In the genomic region with DNA sequence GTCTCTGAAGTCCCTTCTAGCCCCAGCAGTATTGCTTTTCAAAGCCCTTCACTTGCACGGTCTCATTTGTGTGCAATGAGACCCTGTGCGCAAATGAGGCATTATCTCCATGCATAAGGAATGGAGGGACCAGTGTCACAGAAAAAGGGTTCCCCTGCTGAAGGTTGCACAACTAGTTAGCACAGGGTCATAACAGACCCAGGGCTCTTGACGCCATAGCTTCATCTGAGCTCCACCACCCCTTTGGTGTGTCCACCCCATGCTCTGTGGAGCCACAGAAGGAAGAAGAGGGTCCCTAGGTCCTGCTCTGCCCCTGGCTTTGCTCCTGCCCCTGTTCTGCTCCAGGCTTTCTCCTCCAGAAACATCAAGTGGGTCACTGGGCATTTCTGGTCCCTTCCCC, we compare ENCODE assay signal across 1 cellular context.
TF ChIP-seq lines count a peak whose summit lies in the region.

No MANE protein-coding gene starts in this region.

TF ChIP-seq in K562, 482 proteins besides CTCF, POLR2A, EP300 and RAD21:
- TF ChIP-seq, protein P1, sequence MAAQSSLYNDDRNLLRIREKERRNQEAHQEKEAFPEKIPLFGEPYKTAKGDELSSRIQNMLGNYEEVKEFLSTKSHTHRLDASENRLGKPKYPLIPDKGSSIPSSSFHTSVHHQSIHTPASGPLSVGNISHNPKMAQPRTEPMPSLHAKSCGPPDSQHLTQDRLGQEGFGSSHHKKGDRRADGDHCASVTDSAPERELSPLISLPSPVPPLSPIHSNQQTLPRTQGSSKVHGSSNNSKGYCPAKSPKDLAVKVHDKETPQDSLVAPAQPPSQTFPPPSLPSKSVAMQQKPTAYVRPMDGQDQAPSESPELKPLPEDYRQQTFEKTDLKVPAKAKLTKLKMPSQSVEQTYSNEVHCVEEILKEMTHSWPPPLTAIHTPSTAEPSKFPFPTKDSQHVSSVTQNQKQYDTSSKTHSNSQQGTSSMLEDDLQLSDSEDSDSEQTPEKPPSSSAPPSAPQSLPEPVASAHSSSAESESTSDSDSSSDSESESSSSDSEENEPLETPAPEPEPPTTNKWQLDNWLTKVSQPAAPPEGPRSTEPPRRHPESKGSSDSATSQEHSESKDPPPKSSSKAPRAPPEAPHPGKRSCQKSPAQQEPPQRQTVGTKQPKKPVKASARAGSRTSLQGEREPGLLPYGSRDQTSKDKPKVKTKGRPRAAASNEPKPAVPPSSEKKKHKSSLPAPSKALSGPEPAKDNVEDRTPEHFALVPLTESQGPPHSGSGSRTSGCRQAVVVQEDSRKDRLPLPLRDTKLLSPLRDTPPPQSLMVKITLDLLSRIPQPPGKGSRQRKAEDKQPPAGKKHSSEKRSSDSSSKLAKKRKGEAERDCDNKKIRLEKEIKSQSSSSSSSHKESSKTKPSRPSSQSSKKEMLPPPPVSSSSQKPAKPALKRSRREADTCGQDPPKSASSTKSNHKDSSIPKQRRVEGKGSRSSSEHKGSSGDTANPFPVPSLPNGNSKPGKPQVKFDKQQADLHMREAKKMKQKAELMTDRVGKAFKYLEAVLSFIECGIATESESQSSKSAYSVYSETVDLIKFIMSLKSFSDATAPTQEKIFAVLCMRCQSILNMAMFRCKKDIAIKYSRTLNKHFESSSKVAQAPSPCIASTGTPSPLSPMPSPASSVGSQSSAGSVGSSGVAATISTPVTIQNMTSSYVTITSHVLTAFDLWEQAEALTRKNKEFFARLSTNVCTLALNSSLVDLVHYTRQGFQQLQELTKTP (IDR thresholded peaks at IDR 0.05; ENCODE audit: low read depth in 1 of 2, partially characterized antibody in 2 of 2) = no peak
- TF ChIP-seq MAZ (CRISPR knock-in tag; conservative IDR thresholded peaks at IDR 0.05 in 1 of 2, IDR thresholded peaks at IDR 0.05 in 1 of 2) (0 out of 4 replicates have a peak, but pooled peaks of 1 of the 2 experiments have one; percentile 11), POLR2G (IDR thresholded peaks at IDR 0.05; ENCODE audit: low read depth, low read length) (0 out of 2 replicates have a peak, but pooled peaks have one; percentile 2), GTF2E2 (tag; IDR thresholded peaks at IDR 0.05) (no peak), MTA2 (IDR thresholded peaks at IDR 0.05; ENCODE audit: low read depth) (no peak), PHB (CRISPR knock-in tag; IDR thresholded peaks at IDR 0.05) (no peak), CEBPB (tag; IDR thresholded peaks at IDR 0.05) (peak; percentile 51; the same call in 1 of the 2 replicates), KAT2B (IDR thresholded peaks at IDR 0.05; ENCODE audit: low read depth, low read length) (no peak), CEBPG (CRISPR knock-in tag; IDR thresholded peaks at IDR 0.05) (peak; percentile 29; the same call in 1 of the 2 replicates), CEBPG (tag; conservative IDR thresholded peaks at IDR 0.05 in 1 of 2, IDR thresholded peaks at IDR 0.05 in 1 of 2) (no peak)
- TF ChIP-seq, protein P2, sequence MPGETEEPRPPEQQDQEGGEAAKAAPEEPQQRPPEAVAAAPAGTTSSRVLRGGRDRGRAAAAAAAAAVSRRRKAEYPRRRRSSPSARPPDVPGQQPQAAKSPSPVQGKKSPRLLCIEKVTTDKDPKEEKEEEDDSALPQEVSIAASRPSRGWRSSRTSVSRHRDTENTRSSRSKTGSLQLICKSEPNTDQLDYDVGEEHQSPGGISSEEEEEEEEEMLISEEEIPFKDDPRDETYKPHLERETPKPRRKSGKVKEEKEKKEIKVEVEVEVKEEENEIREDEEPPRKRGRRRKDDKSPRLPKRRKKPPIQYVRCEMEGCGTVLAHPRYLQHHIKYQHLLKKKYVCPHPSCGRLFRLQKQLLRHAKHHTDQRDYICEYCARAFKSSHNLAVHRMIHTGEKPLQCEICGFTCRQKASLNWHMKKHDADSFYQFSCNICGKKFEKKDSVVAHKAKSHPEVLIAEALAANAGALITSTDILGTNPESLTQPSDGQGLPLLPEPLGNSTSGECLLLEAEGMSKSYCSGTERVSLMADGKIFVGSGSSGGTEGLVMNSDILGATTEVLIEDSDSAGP (CRISPR knock-in tag; IDR thresholded peaks at IDR 0.05) = no peak
- TF ChIP-seq, protein P3, sequence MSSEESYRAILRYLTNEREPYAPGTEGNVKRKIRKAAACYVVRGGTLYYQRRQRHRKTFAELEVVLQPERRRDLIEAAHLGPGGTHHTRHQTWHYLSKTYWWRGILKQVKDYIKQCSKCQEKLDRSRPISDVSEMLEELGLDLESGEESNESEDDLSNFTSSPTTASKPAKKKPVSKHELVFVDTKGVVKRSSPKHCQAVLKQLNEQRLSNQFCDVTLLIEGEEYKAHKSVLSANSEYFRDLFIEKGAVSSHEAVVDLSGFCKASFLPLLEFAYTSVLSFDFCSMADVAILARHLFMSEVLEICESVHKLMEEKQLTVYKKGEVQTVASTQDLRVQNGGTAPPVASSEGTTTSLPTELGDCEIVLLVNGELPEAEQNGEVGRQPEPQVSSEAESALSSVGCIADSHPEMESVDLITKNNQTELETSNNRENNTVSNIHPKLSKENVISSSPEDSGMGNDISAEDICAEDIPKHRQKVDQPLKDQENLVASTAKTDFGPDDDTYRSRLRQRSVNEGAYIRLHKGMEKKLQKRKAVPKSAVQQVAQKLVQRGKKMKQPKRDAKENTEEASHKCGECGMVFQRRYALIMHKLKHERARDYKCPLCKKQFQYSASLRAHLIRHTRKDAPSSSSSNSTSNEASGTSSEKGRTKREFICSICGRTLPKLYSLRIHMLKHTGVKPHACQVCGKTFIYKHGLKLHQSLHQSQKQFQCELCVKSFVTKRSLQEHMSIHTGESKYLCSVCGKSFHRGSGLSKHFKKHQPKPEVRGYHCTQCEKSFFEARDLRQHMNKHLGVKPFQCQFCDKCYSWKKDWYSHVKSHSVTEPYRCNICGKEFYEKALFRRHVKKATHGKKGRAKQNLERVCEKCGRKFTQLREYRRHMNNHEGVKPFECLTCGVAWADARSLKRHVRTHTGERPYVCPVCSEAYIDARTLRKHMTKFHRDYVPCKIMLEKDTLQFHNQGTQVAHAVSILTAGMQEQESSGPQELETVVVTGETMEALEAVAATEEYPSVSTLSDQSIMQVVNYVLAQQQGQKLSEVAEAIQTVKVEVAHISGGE (CRISPR knock-in tag; IDR thresholded peaks at IDR 0.05) = peak in 1 of 3 experiments; percentile 82; a peak in 2 of 6 replicates
